ENCODE assay signal across 18 cellular contexts in genomic region chr11:116234989-116235567, GRCh38.
DNase-seq lines count a peak whose midpoint lies in the region; ATAC-seq, FAIRE-seq and TF ChIP-seq lines count a peak whose summit lies in the region.
"Had no signal": no experiment of that assay in that cellular context is flagged by ENCODE, and none has a peak within 500 bp of the region (broad histone marks: within the 10 kb centered on the region; RNA-seq: fewer than 3 reads in every experiment).

No MANE protein-coding gene starts in this region.

- no peak overlapping the region for H4K91ac ChIP-seq in H1 (replicated peaks; ENCODE audit: insufficient read length, low read length)

- TF ChIP-seq POLR2A in H1 (IDR thresholded peaks at IDR 0.05; ENCODE audit: control extremely low read depth in 1 of 2, low read depth in 2 of 2, low read length in 2 of 2): no peak

- H2BK12ac ChIP-seq in H1 (ENCODE audit: low read depth, low read length): no peak overlapping the region

- ATAC-seq in HG03378 (IDR thresholded peaks at IDR 0.05; ENCODE audit: unreplicated experiment): no peak
- ATAC-seq: A549 had no signal

- H2AFZ ChIP-seq in H1 (ENCODE audit: low read length): no peak overlapping the region

- H3K4me1 ChIP-seq in H1 (replicated peaks in 1 of 4; ENCODE audit: control insufficient read depth in 3 of 4, insufficient read depth in 4 of 4, low read length in 3 of 4): peaks cover 0 to 7% (median 1%) of the 10 kb centered on the region in 4 experiments; a peak in 2 of 7 replicates
- H3K4me1 ChIP-seq: A549 had no signal

- TF ChIP-seq CTCF in H1 (IDR thresholded peaks at IDR 0.05; ENCODE audit: control extremely low read depth in 1 of 3, insufficient read depth in 1 of 3, low read depth in 1 of 3, low read length in 3 of 3): peak; percentile 10 to 26 (median 22); a peak in 2 of 4 replicates

- H2BK15ac ChIP-seq in H1 (ENCODE audit: low read length): no peak overlapping the region

- no peak overlapping the region for H4K8ac ChIP-seq in H1 (ENCODE audit: extremely low read depth, insufficient read depth, low read length)

- H2BK5ac ChIP-seq in H1 (ENCODE audit: low read depth, low read length): no peak overlapping the region

- 87% methylated on average over 6 of the region's 6 CpGs; no CpG with 5 or more reads in 1 of the 2 experiments for WGBS in H1 (ENCODE audit: extremely low coverage in 1 of 2, insufficient coverage in 1 of 2, insufficient read length in 1 of 2, insufficient replicate concordance in 2 of 2, low coverage in 1 of 2, low lambda C conversion rate in 2 of 2, missing lambda C conversion rate in 1 of 2), 2 experiments

- TF ChIP-seq RAD21 in H1 (IDR thresholded peaks at IDR 0.05 in 1 of 2, conservative IDR thresholded peaks at IDR 0.05 in 1 of 2; ENCODE audit: low read depth in 2 of 2, low read length in 2 of 2): peak in 1 of 2 experiments; percentile 6; a peak in 1 of 4 replicates

- no peaks in the 10 kb centered on the region for H3K9me3 ChIP-seq in H1 (ENCODE audit: insufficient read depth in 2 of 2, low read depth in 1 of 2, low read length in 1 of 2)
- H3K9me3 ChIP-seq: A549 had no signal

- DNase-seq in NCI-H510A treated with DMSO at 0.1 percent for 48 hours (lab: John Stamatoyannopoulos, UW): peak; percentile 11
- no peak for DNase-seq in NCI-H510A (lab: John Stamatoyannopoulos, UW)
- DNase-seq in NCI-H146 (lab: John Stamatoyannopoulos, UW): peak; percentile 98
- peak in 1 of 2 experiments; percentile 38 for DNase-seq in H1 (ENCODE audit: low read depth in 1 of 2, low spot score in 2 of 2)
- no peak for DNase-seq in urothelium cell line (ENCODE audit: low spot score)
- DNase-seq in NCI-H748 (lab: John Stamatoyannopoulos, UW; ENCODE audit: unreplicated experiment): no peak
- no peak for DNase-seq in NCI-H524 treated with DMSO at 0.1 percent for 48 hours (lab: John Stamatoyannopoulos, UW)
- DNase-seq: DMS79, IMR-90, Kasumi-1, NCI-H187, NCI-H748 treated with DMSO at 0.1 percent for 48 hours, SHP77 treated with DMSO at 0.1 percent for 48 hours had no signal

- no peaks in the 10 kb centered on the region for H3K23me2 ChIP-seq in H1 (ENCODE audit: low read depth, low read length)

- H3K56ac ChIP-seq in H1 (replicated peaks; ENCODE audit: insufficient read length, low read depth, low read length): no peak overlapping the region

- no peak overlapping the region for H3K14ac ChIP-seq in H1 (ENCODE audit: insufficient read length)

- H4K20me1 ChIP-seq in H1 (replicated peaks in 1 of 2; ENCODE audit: control insufficient read depth in 1 of 2, insufficient read depth in 2 of 2, low read length in 2 of 2): peaks cover 0 to 4% of the 10 kb centered on the region in 2 experiments

- H3K23ac ChIP-seq in H1 (ENCODE audit: insufficient read length): no peak overlapping the region

- H3K27me3 ChIP-seq in H1 (replicated peaks in 1 of 4; ENCODE audit: control insufficient read depth in 3 of 4, extremely low read depth in 1 of 4, insufficient read depth in 3 of 4, low read length in 3 of 4): no peaks in the 10 kb centered on the region; a peak in 1 of 7 replicates

- no peak overlapping the region for H3K4ac ChIP-seq in H1 (replicated peaks; ENCODE audit: insufficient read length, low read depth, low read length)

- POLR2A ChIA-PET in H1 (lab: Charles Lee; ENCODE audit: partially characterized antibody): interaction anchor here (2.1 kb wide), 1 partner anchor 10 kb away, joined by 5 read pairs; no protein-coding TSS in a partner anchor

- no peak overlapping the region for H3K27ac ChIP-seq in H1 (ENCODE audit: low read depth, low read length)
- H3K27ac ChIP-seq: A549, C4-2B had no signal

- H3K18ac ChIP-seq in H1 (ENCODE audit: extremely low read depth, low read length): no peak overlapping the region

- no peak overlapping the region for H2AK5ac ChIP-seq in H1 (ENCODE audit: low read depth, low read length)

- no peak overlapping the region for H3K4me2 ChIP-seq in H1 (ENCODE audit: insufficient read depth in 1 of 2, low read depth in 2 of 2, low read length in 2 of 2)
- H3K4me2 ChIP-seq: A549 had no signal

- H3K9ac ChIP-seq in H1 (replicated peaks in 1 of 4; ENCODE audit: extremely low read depth in 1 of 4, low read depth in 3 of 4, low read length in 3 of 4): no peak overlapping the region

- no peak for TF ChIP-seq EP300 in H1 (IDR thresholded peaks at IDR 0.05; ENCODE audit: borderline replicate concordance in 1 of 2, low read depth in 2 of 2, low read length in 2 of 2)

- no peaks in the 10 kb centered on the region for H3K79me1 ChIP-seq in H1 (ENCODE audit: low read depth, low read length)

- no peak overlapping the region for H2BK20ac ChIP-seq in H1 (ENCODE audit: low read length)

- H3K4me3 ChIP-seq in H1 (ENCODE audit: extremely low read depth in 1 of 4, insufficient read depth in 2 of 4, low read depth in 3 of 4, low read length in 4 of 4): no peak overlapping the region
- H3K4me3 ChIP-seq: A549 had no signal

- CTCF ChIA-PET in H1 (lab: Charles Lee; ENCODE audit: partially characterized antibody): interaction anchor here (0.6 to 16.0 kb wide), 11 partner anchors 8 to 125 kb away, joined by 3 to 162 read pairs (median 3); no protein-coding TSS in a partner anchor

- no peak overlapping the region for H4K5ac ChIP-seq in H1 (ENCODE audit: insufficient read length, low read depth, low read length)

- no peak overlapping the region for H2BK120ac ChIP-seq in H1 (replicated peaks; ENCODE audit: low read depth, low read length)

- FAIRE-seq in H1 (lab: Jason Lieb, UNC) (no peak), urothelium cell line (lab: Jason Lieb, UNC) (peak; percentile 48)
- FAIRE-seq: A549, G401.6, GM12892 had no signal

- no peaks in the 10 kb centered on the region for H3K36me3 ChIP-seq in H1 (ENCODE audit: control insufficient read depth in 2 of 4, insufficient read depth in 4 of 4, low read length in 3 of 4)

- H3K79me2 ChIP-seq in H1 (ENCODE audit: control insufficient read depth in 1 of 2, insufficient read depth in 2 of 2, low read length in 2 of 2): no peaks in the 10 kb centered on the region

TF ChIP-seq in H1, 55 proteins besides CTCF, POLR2A, EP300 and RAD21:
- TF ChIP-seq NANOG (IDR thresholded peaks at IDR 0.05; ENCODE audit: insufficient read depth, low read depth, low read length, poor library complexity, severe bottlenecking) (peak; percentile 57), SP4 (IDR thresholded peaks at IDR 0.05; ENCODE audit: low read length) (no peak)

Comparison
In these comparisons a context has a peak if more than half of its experiments do, and no peak if none do; other contexts are left out.
1. DNase-seq: peak in NCI-H510A treated with DMSO at 0.1 percent for 48 hours (single experiment) and NCI-H146 (single experiment); none in NCI-H510A (single experiment), urothelium cell line (single experiment), NCI-H748 (single experiment) and NCI-H524 treated with DMSO at 0.1 percent for 48 hours (single experiment).